Comparison of ENCODE assay signal across 9 cellular contexts in the genomic region with DNA sequence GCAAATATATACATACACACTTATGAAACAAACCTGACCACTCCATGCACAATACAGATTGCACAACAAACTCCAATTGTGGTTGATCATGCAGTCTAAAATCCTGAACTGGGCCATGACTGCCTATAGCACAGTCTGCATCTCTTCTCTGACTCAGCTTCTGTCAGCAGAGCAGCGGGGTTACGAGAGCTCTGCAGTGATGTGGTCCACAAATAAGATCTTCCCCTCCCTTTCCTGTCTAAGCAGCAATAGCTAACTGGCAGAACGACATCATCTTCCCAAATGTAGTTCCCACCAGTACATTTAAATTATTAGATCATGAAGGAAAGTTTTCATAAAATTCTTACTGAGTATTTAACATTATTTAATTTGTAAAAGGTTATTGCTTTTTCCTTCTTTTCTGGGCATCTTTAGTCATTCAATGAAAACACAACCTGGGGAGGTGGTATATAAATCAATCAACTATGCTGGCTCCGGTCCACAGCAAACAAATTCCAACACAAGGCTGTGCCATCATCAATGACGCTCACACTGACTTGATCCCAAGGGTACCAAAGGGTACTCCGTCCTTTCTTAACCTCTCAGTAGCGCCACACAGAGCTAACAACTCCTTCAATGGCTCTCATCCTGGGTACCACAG. TPM values are rescaled to one million over a fixed set of nuclear protein-coding genes. Genes with fewer than 3 reads are reported as not detected.
DNase-seq lines count a peak whose midpoint lies in the region; ATAC-seq, FAIRE-seq and TF ChIP-seq lines count a peak whose summit lies in the region.
"Had no signal": no experiment of that assay in that cellular context is flagged by ENCODE, and none has a peak within 500 bp of the region (broad histone marks: within the 10 kb centered on the region; RNA-seq: fewer than 3 reads in every experiment).

No MANE protein-coding gene starts in this region.

- no peaks in the 10 kb centered on the region for H3K27me3 ChIP-seq in neural progenitor cell
- no peaks in the 10 kb centered on the region for H3K27me3 ChIP-seq in effector memory CD4-positive, alpha-beta T cell (replicated peaks; ENCODE audit: control insufficient read depth, insufficient read depth, low read length, poor library complexity, severe bottlenecking)

- no peaks in the 10 kb centered on the region for H3K9me3 ChIP-seq in neural progenitor cell (ENCODE audit: low read depth)
- H3K9me3 ChIP-seq in effector memory CD4-positive, alpha-beta T cell (ENCODE audit: control insufficient read depth, low read length), result no peaks in the 10 kb centered on the region

- H2AFZ ChIP-seq in neural progenitor cell (replicated peaks), result no peak overlapping the region

- H3K36me3 Mint-ChIP-seq in activated T-cell treated with anti-CD3 and anti-CD28 coated beads, Interleukin-2, amount 50 U/mL, for 4 hours (ENCODE audit: insufficient read depth), result no peaks in the 10 kb centered on the region
- H3K36me3 Mint-ChIP-seq in neural progenitor cell, result peaks cover 16% of the 10 kb centered on the region

- peaks cover 6% of the 10 kb centered on the region for H3K4me1 ChIP-seq in neural progenitor cell
- H3K4me1 ChIP-seq in effector memory CD4-positive, alpha-beta T cell (ENCODE audit: control insufficient read depth, insufficient read depth, low read length, poor library complexity, severe bottlenecking), result no peaks in the 10 kb centered on the region

- no peaks in the 10 kb centered on the region for H3K36me3 ChIP-seq in neural progenitor cell
- H3K36me3 ChIP-seq in effector memory CD4-positive, alpha-beta T cell (ENCODE audit: control insufficient read depth, insufficient read depth, low read length), result no peaks in the 10 kb centered on the region

- H3K27ac Mint-ChIP-seq in neural progenitor cell, result no peak overlapping the region
- H3K27ac Mint-ChIP-seq: activated naive CD8-positive, alpha-beta T cell had no signal

- no peak overlapping the region for H3K4me3 ChIP-seq in Jurkat, Clone E6-1 (ENCODE audit: low read length)
- H3K4me3 ChIP-seq in neural progenitor cell, result no peak overlapping the region
- no peak overlapping the region for H3K4me3 ChIP-seq in effector memory CD4-positive, alpha-beta T cell (ENCODE audit: insufficient read depth, low read depth, low read length, poor library complexity, severe bottlenecking)

- FAIRE-seq in GM12892 (lab: Jason Lieb, UNC), result peak; percentile 82

- no peaks in the 10 kb centered on the region for H3K9me3 Mint-ChIP-seq in activated T-cell treated with anti-CD3 and anti-CD28 coated beads, Interleukin-2, amount 50 U/mL, for 4 hours
- H3K9me3 Mint-ChIP-seq in neural progenitor cell, result peaks cover 2% of the 10 kb centered on the region

- peaks cover 95% of the 10 kb centered on the region for H3K79me2 ChIP-seq in neural progenitor cell (ENCODE audit: low read depth)

- DNase-seq in ACHN (peak; percentile 48), GM12892 (ENCODE audit: insufficient read length) (no peak), hepatic stellate cell (ENCODE audit: low spot score) (peak; percentile 75), neural progenitor cell (ENCODE audit: low spot score) (no peak)
- peak; percentile 51 for DNase-seq in Jurkat, Clone E6-1 (ENCODE audit: low read depth, low spot score)
- DNase-seq in activated T-cell treated with anti-CD3 and anti-CD28 coated beads, Interleukin-2, amount 50 U/mL, for 4 hours, result no peak
- no peak for DNase-seq in effector memory CD4-positive, alpha-beta T cell

- TF ChIP-seq POLR2A in GM12892 (IDR thresholded peaks at IDR 0.05; ENCODE audit: low read depth, low read length), result no peak

- no peak overlapping the region for H3K9ac ChIP-seq in neural progenitor cell

- no peak overlapping the region for H3K4me2 ChIP-seq in neural progenitor cell

- ATAC-seq in activated T-cell treated with anti-CD3 and anti-CD28 coated beads, Interleukin-2, amount 50 U/mL, for 4 hours, result peak; percentile 78 to 81
- no peak for ATAC-seq in HG03457 (IDR thresholded peaks at IDR 0.05; ENCODE audit: unreplicated experiment)

- no peak overlapping the region for H3K4me3 Mint-ChIP-seq in activated T-cell treated with anti-CD3 and anti-CD28 coated beads, Interleukin-2, amount 50 U/mL, for 4 hours
- no peak overlapping the region for H3K4me3 Mint-ChIP-seq in neural progenitor cell
- H3K4me3 Mint-ChIP-seq: activated naive CD8-positive, alpha-beta T cell had no signal

- in situ Hi-C loops in ACHN (cut with HindIII; ENCODE audit: low pct_ligation_motif_present, low pct_unique_long_range_greater_than_20kb, low sequenced_read_pairs), result no loop called here

- H3F3A ChIP-seq in neural progenitor cell (ENCODE audit: low read depth), result no peaks in the 10 kb centered on the region

- no peak for TF ChIP-seq CTCF in neural progenitor cell (IDR thresholded peaks at IDR 0.05)

- no peak overlapping the region for H3K27ac ChIP-seq in neural progenitor cell
- no peak overlapping the region for H3K27ac ChIP-seq in effector memory CD4-positive, alpha-beta T cell (ENCODE audit: insufficient read depth, low read length, poor library complexity, severe bottlenecking)

- H4K20me1 ChIP-seq in neural progenitor cell (ENCODE audit: low read depth), result peaks cover 28% of the 10 kb centered on the region

- peaks cover 3% of the 10 kb centered on the region for H3K4me1 Mint-ChIP-seq in activated T-cell treated with anti-CD3 and anti-CD28 coated beads, Interleukin-2, amount 50 U/mL, for 4 hours (ENCODE audit: low read depth)
- H3K4me1 Mint-ChIP-seq in neural progenitor cell, result no peaks in the 10 kb centered on the region

- H3K27me3 Mint-ChIP-seq in activated T-cell treated with anti-CD3 and anti-CD28 coated beads, Interleukin-2, amount 50 U/mL, for 4 hours (ENCODE audit: low read depth), result peaks cover 1% of the 10 kb centered on the region
- H3K27me3 Mint-ChIP-seq in neural progenitor cell (ENCODE audit: insufficient read depth, low read depth), result no peaks in the 10 kb centered on the region
- H3K27me3 Mint-ChIP-seq: activated naive CD8-positive, alpha-beta T cell had no signal

RNA-seq across cellular contexts. Expression of a gene that starts 17.1 kb away (rescaled TPM):
- polyA plus RNA-seq in GM12892 (2012; ENCODE audit: missing spikeins), result 13.6 TPM
- 17.7 TPM for polyA plus RNA-seq in Jurkat, Clone E6-1 (2012; ENCODE audit: insufficient read depth, insufficient read length)
- 10 to 100 TPM; 11.4 to 15.8 (median 12.7) TPM for total RNA-seq in activated T-cell treated with anti-CD3 and anti-CD28 coated beads, Interleukin-2, amount 50 U/mL, for 4 hours
- total RNA-seq in neural progenitor cell (ENCODE audit: low replicate concordance), result 58.8 and 65.7 TPM in 2 replicates

Comparison
In these comparisons a context has a peak if more than half of its experiments do, and no peak if none do; other contexts are left out.
1. DNase-seq: peak in ACHN (single experiment), Jurkat, Clone E6-1 (single experiment) and hepatic stellate cell (single experiment); none in GM12892 (single experiment), activated T-cell treated with anti-CD3 and anti-CD28 coated beads, Interleukin-2, amount 50 U/mL, for 4 hours (single experiment), neural progenitor cell (single experiment) and effector memory CD4-positive, alpha-beta T cell (0 of 3).